In genomic region chr10:95237376-95238170, GRCh38 we compare ENCODE assay signal across 17 cellular contexts. TPM values are rescaled to one million over a fixed set of nuclear protein-coding genes. Genes with fewer than 3 reads are reported as not detected.
A peak's percentile ranks its signal among the peaks of the same experiment; 100 is the strongest.
DNase-seq lines count a peak whose midpoint lies in the region; ATAC-seq, FAIRE-seq and TF ChIP-seq lines count a peak whose summit lies in the region.
"Had no signal": no experiment of that assay in that cellular context is flagged by ENCODE, and none has a peak within 500 bp of the region (broad histone marks: within the 10 kb centered on the region; RNA-seq: fewer than 3 reads in every experiment).

No MANE protein-coding gene starts in this region.

- H3K56ac ChIP-seq in H1 (replicated peaks; ENCODE audit: insufficient read length, low read depth, low read length) = no peak overlapping the region

- H2BK15ac ChIP-seq in H1 (ENCODE audit: low read length) = no peak overlapping the region

- H4K20me1 ChIP-seq in PC-9 (ENCODE audit: insufficient read depth) = no peaks in the 10 kb centered on the region
- H4K20me1 ChIP-seq in H1 (replicated peaks in 1 of 2; ENCODE audit: control insufficient read depth in 1 of 2, insufficient read depth in 2 of 2, low read length in 2 of 2) = no peaks in the 10 kb centered on the region

- H4K8ac ChIP-seq in H1 (ENCODE audit: extremely low read depth, insufficient read depth, low read length) = no peak overlapping the region

- no peak for ATAC-seq in CD4-positive, alpha-beta T cell (ENCODE audit: poor library complexity)

- H3K27me3 Mint-ChIP-seq in MCF 10A (ENCODE audit: insufficient read depth, unreplicated experiment) = no peaks in the 10 kb centered on the region
- no peaks in the 10 kb centered on the region for H3K27me3 Mint-ChIP-seq in CD4-positive, alpha-beta T cell

- H3K36me3 ChIP-seq in breast epithelium (no peaks in the 10 kb centered on the region), PC-9 (ENCODE audit: low read depth) (peaks cover 16% of the 10 kb centered on the region), H1 (ENCODE audit: control insufficient read depth in 2 of 4, insufficient read depth in 4 of 4, low read length in 3 of 4) (peaks cover 7 to 60% (median 31%) of the 10 kb centered on the region in 4 experiments; a peak in 6 of 8 replicates), testis (ENCODE audit: low read depth, missing control alignments) (no peaks in the 10 kb centered on the region)

- FAIRE-seq in H1 (lab: Jason Lieb, UNC) (no peak), urothelium cell line (lab: Jason Lieb, UNC) (peak; percentile 70)

- H3K4me1 ChIP-seq in breast epithelium (no peaks in the 10 kb centered on the region), PC-9 (replicated peaks; ENCODE audit: insufficient read depth) (peaks cover 39% of the 10 kb centered on the region), H1 (replicated peaks in 1 of 4; ENCODE audit: control insufficient read depth in 3 of 4, insufficient read depth in 4 of 4, low read length in 3 of 4) (peaks cover 0 to 3% (median 1%) of the 10 kb centered on the region in 4 experiments; a peak in 2 of 7 replicates), testis (no peaks in the 10 kb centered on the region)
- H3K4me1 ChIP-seq: HAP-1 had no signal

- H3K79me1 ChIP-seq in H1 (ENCODE audit: low read depth, low read length) = no peaks in the 10 kb centered on the region; the same call in 1 of the 2 replicates

- H4K91ac ChIP-seq in H1 (replicated peaks; ENCODE audit: insufficient read length, low read length) = peak overlapping the region; percentile 39

- H2BK120ac ChIP-seq in H1 (replicated peaks; ENCODE audit: low read depth, low read length) = peak overlapping the region; percentile 33

- no peak for DNase-seq in MCF 10A (ENCODE audit: unreplicated experiment)
- DNase-seq in breast epithelium (ENCODE audit: low spot score in 2 of 2) = no peak
- peak in 1 of 2 experiments; percentile 53 for DNase-seq in PC-9
- DNase-seq in H1 (ENCODE audit: low read depth in 1 of 2, low spot score in 2 of 2) = no peak
- DNase-seq in urothelium cell line (ENCODE audit: low spot score) = no peak
- no peak for DNase-seq in testis
- no peak for DNase-seq in effector CD4-positive, alpha-beta T cell
- DNase-seq in CD4-positive, alpha-beta T cell = no peak
- DNase-seq: AML-193, mesendoderm, NCI-H1436 treated with DMSO at 0.1 percent for 48 hours, NCI-H82, posterior cingulate gyrus, SK-N-SH had no signal

- H2BK12ac ChIP-seq in H1 (ENCODE audit: low read depth, low read length) = peak overlapping the region; percentile 21; the same call in 1 of the 2 replicates

- BruUV-seq in MCF 10A (replicated peaks; lab: Mats Ljungman, UMichigan) (TSS peak; percentile 91), PC-9 (replicated peaks; lab: Mats Ljungman, UMichigan) (no TSS peak)

- no peak for TF ChIP-seq CTCF in MCF 10A (IDR thresholded peaks at IDR 0.05; ENCODE audit: unreplicated experiment)
- TF ChIP-seq CTCF in breast epithelium (IDR thresholded peaks at IDR 0.05) = no peak
- no peak for TF ChIP-seq CTCF in PC-9 (conservative IDR thresholded peaks at IDR 0.05)
- no peak for TF ChIP-seq CTCF in H1 (IDR thresholded peaks at IDR 0.05; ENCODE audit: control extremely low read depth in 1 of 3, insufficient read depth in 1 of 3, low read depth in 1 of 3, low read length in 3 of 3)
- TF ChIP-seq CTCF in testis (IDR thresholded peaks at IDR 0.05) = no peak
- no peak for TF ChIP-seq CTCF in CD4-positive, alpha-beta T cell (IDR thresholded peaks at IDR 0.05)

- H3K9me3 ChIP-seq in breast epithelium (no peaks in the 10 kb centered on the region), PC-9 (ENCODE audit: insufficient read depth, low read depth) (no peaks in the 10 kb centered on the region; the same call in 1 of the 2 replicates), H1 (ENCODE audit: insufficient read depth in 2 of 2, low read depth in 1 of 2, low read length in 1 of 2) (peaks cover 0 to 3% of the 10 kb centered on the region in 2 experiments; a peak in 1 of 4 replicates), testis (no peaks in the 10 kb centered on the region)
- no peaks in the 10 kb centered on the region for H3K9me3 ChIP-seq in CD4-positive, alpha-beta T cell (ENCODE audit: control insufficient read depth, low read length)
- H3K9me3 ChIP-seq: HAP-1, SK-N-SH had no signal

- no peak overlapping the region for H3K4ac ChIP-seq in H1 (replicated peaks; ENCODE audit: insufficient read length, low read depth, low read length)

- no peak for TF ChIP-seq RAD21 in H1 (IDR thresholded peaks at IDR 0.05 in 1 of 2, conservative IDR thresholded peaks at IDR 0.05 in 1 of 2; ENCODE audit: low read depth in 2 of 2, low read length in 2 of 2)

- H4K5ac ChIP-seq in H1 (ENCODE audit: insufficient read length, low read depth, low read length) = no peak overlapping the region

- CTCF ChIA-PET in MCF 10A (lab: Yijun Ruan, JAX) = interaction anchor here (0.5 to 18.9 kb wide), 10 partner anchors 9 to 609 kb away, joined by 3 to 713 read pairs (median 5); partner anchors contain the start of gene TCTN3
- CTCF ChIA-PET in PC-9 (lab: Charles Lee) = interaction anchor here (0.6 kb wide), 2 partner anchors 28 to 29 kb away, joined by 3 to 4 read pairs; no protein-coding TSS in a partner anchor
- CTCF ChIA-PET in H1 (lab: Charles Lee; ENCODE audit: partially characterized antibody) = interaction anchor here (0.6 to 16.4 kb wide), 10 partner anchors 9 to 137 kb away, joined by 3 to 363 read pairs (median 4); no protein-coding TSS in a partner anchor
- CTCF ChIA-PET in CD4-positive, alpha-beta T cell (lab: Charles Lee) = no interaction called here

- H3K18ac ChIP-seq in H1 (ENCODE audit: extremely low read depth, low read length) = no peak overlapping the region

- peaks cover 59% of the 10 kb centered on the region for H3K36me3 Mint-ChIP-seq in MCF 10A (ENCODE audit: insufficient read depth, unreplicated experiment)
- no peaks in the 10 kb centered on the region for H3K36me3 Mint-ChIP-seq in CD4-positive, alpha-beta T cell (ENCODE audit: low read depth)

- H3K23ac ChIP-seq in H1 (ENCODE audit: insufficient read length) = no peak overlapping the region

- no peaks in the 10 kb centered on the region for H3K79me2 ChIP-seq in PC-9 (ENCODE audit: low read depth)
- H3K79me2 ChIP-seq in H1 (ENCODE audit: control insufficient read depth in 1 of 2, insufficient read depth in 2 of 2, low read length in 2 of 2) = peaks cover 0 to 15% of the 10 kb centered on the region in 2 experiments; a peak in 1 of 4 replicates

- TF ChIP-seq POLR2A in breast epithelium (IDR thresholded peaks at IDR 0.05) = no peak
- TF ChIP-seq POLR2A in H1 (IDR thresholded peaks at IDR 0.05; ENCODE audit: control extremely low read depth in 1 of 2, low read depth in 2 of 2, low read length in 2 of 2) = no peak
- no peak for TF ChIP-seq POLR2A in testis (IDR thresholded peaks at IDR 0.05)

- H3K4me3 Mint-ChIP-seq in MCF 10A (ENCODE audit: unreplicated experiment) = no peak overlapping the region
- no peak overlapping the region for H3K4me3 Mint-ChIP-seq in CD4-positive, alpha-beta T cell

- no peak overlapping the region for H3K4me2 ChIP-seq in PC-9
- no peak overlapping the region for H3K4me2 ChIP-seq in H1 (ENCODE audit: insufficient read depth in 1 of 2, low read depth in 2 of 2, low read length in 2 of 2)

- no peak overlapping the region for H3K27ac Mint-ChIP-seq in MCF 10A (ENCODE audit: low read depth, unreplicated experiment)
- no peak overlapping the region for H3K27ac Mint-ChIP-seq in CD4-positive, alpha-beta T cell

- no peak overlapping the region for H2AFZ ChIP-seq in PC-9
- no peak overlapping the region for H2AFZ ChIP-seq in H1 (ENCODE audit: low read length)

- peak overlapping the region; percentile 36; the same call in 1 of the 2 replicates for H2BK5ac ChIP-seq in H1 (ENCODE audit: low read depth, low read length)

- H3K4me1 Mint-ChIP-seq in MCF 10A (ENCODE audit: insufficient read depth, unreplicated experiment) = peaks cover 13% of the 10 kb centered on the region
- H3K4me1 Mint-ChIP-seq in CD4-positive, alpha-beta T cell (ENCODE audit: low read depth) = no peaks in the 10 kb centered on the region

- no peaks in the 10 kb centered on the region for H3K27me3 ChIP-seq in breast epithelium
- H3K27me3 ChIP-seq in PC-9 (ENCODE audit: insufficient read depth, low read depth) = no peaks in the 10 kb centered on the region
- no peaks in the 10 kb centered on the region for H3K27me3 ChIP-seq in H1 (replicated peaks in 1 of 4; ENCODE audit: control insufficient read depth in 3 of 4, extremely low read depth in 1 of 4, insufficient read depth in 3 of 4, low read length in 3 of 4)
- no peaks in the 10 kb centered on the region for H3K27me3 ChIP-seq in testis
- no peaks in the 10 kb centered on the region for H3K27me3 ChIP-seq in CD4-positive, alpha-beta T cell (ENCODE audit: control insufficient read depth, insufficient read depth, low read length)
- H3K27me3 ChIP-seq: cardiac muscle cell had no signal

- H3F3A ChIP-seq in PC-9 (ENCODE audit: insufficient read depth, low read depth) = peaks cover 30% of the 10 kb centered on the region

- H3K9me2 ChIP-seq in PC-9 (ENCODE audit: insufficient read depth) = no peaks in the 10 kb centered on the region
- H3K9me2 ChIP-seq: SK-N-SH had no signal

- H2AK5ac ChIP-seq in H1 (ENCODE audit: low read depth, low read length) = 0 out of 2 replicates have a peak overlapping the region, but pooled peaks have one; percentile 1

- H3K14ac ChIP-seq in H1 (ENCODE audit: insufficient read length) = no peak overlapping the region

- WGBS in H1 (ENCODE audit: extremely low coverage in 1 of 2, insufficient coverage in 1 of 2, insufficient read length in 1 of 2, insufficient replicate concordance in 2 of 2, low coverage in 1 of 2, low lambda C conversion rate in 2 of 2, missing lambda C conversion rate in 1 of 2), 2 experiments = 90% methylated on average over 12 of the region's 12 CpGs; no CpG with 5 or more reads in 1 of the 2 experiments
- 88 to 89% methylated on average over 12 of the region's 12 CpGs for WGBS in testis, 2 donors

- no peak overlapping the region for H3K9ac ChIP-seq in H1 (replicated peaks in 1 of 4; ENCODE audit: extremely low read depth in 1 of 4, low read depth in 3 of 4, low read length in 3 of 4)
- H3K9ac ChIP-seq: SK-N-SH had no signal

- H2BK20ac ChIP-seq in H1 (ENCODE audit: low read length) = peak overlapping the region; percentile 16; the same call in 1 of the 2 replicates

- H3K4me3 ChIP-seq in breast epithelium (no peak overlapping the region), PC-9 (no peak overlapping the region), H1 (ENCODE audit: extremely low read depth in 1 of 4, insufficient read depth in 2 of 4, low read depth in 3 of 4, low read length in 4 of 4) (no peak overlapping the region), testis (no peak overlapping the region)
- H3K4me3 ChIP-seq: cardiac muscle cell, HAP-1 had no signal

- H3K9me3 Mint-ChIP-seq in MCF 10A (ENCODE audit: unreplicated experiment) = no peaks in the 10 kb centered on the region
- H3K9me3 Mint-ChIP-seq in CD4-positive, alpha-beta T cell = no peaks in the 10 kb centered on the region

- POLR2A ChIA-PET in MCF 10A (lab: Yijun Ruan, JAX) (no interaction called here), PC-9 (lab: Charles Lee; ENCODE audit: unreplicated experiment) (interaction anchor here (0.5 kb wide), 1 partner anchor 18 kb away, joined by 3 read pairs; no protein-coding TSS in a partner anchor), H1 (lab: Charles Lee; ENCODE audit: partially characterized antibody) (interaction anchor here (0.7 to 1.1 kb wide), 2 partner anchors 9 to 27 kb away, joined by 3 to 5 read pairs; no protein-coding TSS in a partner anchor)
- POLR2A ChIA-PET in CD4-positive, alpha-beta T cell (lab: Charles Lee) = no interaction called here

- no peak for TF ChIP-seq EP300 in H1 (IDR thresholded peaks at IDR 0.05; ENCODE audit: borderline replicate concordance in 1 of 2, low read depth in 2 of 2, low read length in 2 of 2)

- H3K23me2 ChIP-seq in H1 (ENCODE audit: low read depth, low read length) = no peaks in the 10 kb centered on the region

- intact Hi-C loops in MCF 10A (cut with micrococcal nuclease) = no loop called here
- intact Hi-C loops in breast epithelium (cut with DNase I; ENCODE audit: low total_unique reads) = no loop called here
- intact Hi-C loops in PC-9 (cut with micrococcal nuclease; ENCODE audit: unreplicated experiment) = loop anchor here (2.0 kb wide), 1 partner anchor 17 kb away; no protein-coding TSS in a partner anchor
- intact Hi-C loops in testis (cut with DNase I; ENCODE audit: low total_unique reads) = no loop called here
- intact Hi-C loops in CD4-positive, alpha-beta T cell (cut with DNase I, micrococcal nuclease) = no loop called here

- H3K27ac ChIP-seq in breast epithelium (no peak overlapping the region), PC-9 (peak overlapping the region; percentile 98), H1 (ENCODE audit: low read depth, low read length) (peak overlapping the region; percentile 27; the same call in 1 of the 2 replicates), testis (no peak overlapping the region)
- H3K27ac ChIP-seq in CD4-positive, alpha-beta T cell (ENCODE audit: low read depth, low read length) = no peak overlapping the region
- H3K27ac ChIP-seq: cardiac muscle cell had no signal

RNA-seq across cellular contexts. Expression of gene ACSM6, which starts 43.5 kb away (rescaled TPM):
- total RNA-seq in MCF 10A (2022) (not detected in 2 replicates), breast epithelium (under 1 TPM in 1 of 3 donors, not detected in 2; 0.66 TPM), PC-9 (2021) (not detected in 2 replicates), testis (not detected)
- 0.27 TPM in 1 of 2 replicates, not detected in the other for total RNA-seq in H1 (2021; fragmentation: NEBNext Ultra II Directional; extraction: Animal tissue kit (Norgen Biotek cat#: 25700))
- polyA plus RNA-seq in H1 (2011; rRNA removed) (0.30 and 0.33 TPM in 2 replicates), testis (ENCODE audit: insufficient read depth, low read depth, low replicate concordance) (not detected)
- polyA plus RNA-seq in H1 (2011; cell fraction: cytosol; rRNA removed) = 0.28 TPM
- 0.34 TPM for polyA plus RNA-seq in H1 (2011; cell fraction: nucleus; rRNA removed)
- polyA plus RNA-seq in H1 (2012, experiment 1 of 2) = 0.11 to 0.14 TPM (median 0.13 TPM) in 3 of 4 replicates, not detected in the other
- not detected for polyA plus RNA-seq in H1 (2012, experiment 2 of 2)
- 0.20 TPM for polyA plus RNA-seq in H1 (2013, experiment 1 of 2)
- polyA plus RNA-seq in H1 (2013, experiment 2 of 2) = 0.18 TPM
- 0.41 TPM in 1 of 2 replicates, not detected in the other for polyA minus RNA-seq in H1 (2011; rRNA and poly(A)+ RNA removed)
- polyA minus RNA-seq in H1 (2011; cell fraction: cytosol; rRNA and poly(A)+ RNA removed) = not detected
- polyA minus RNA-seq in H1 (2011; cell fraction: nucleus; rRNA and poly(A)+ RNA removed) = not detected
- total RNA-seq in CD4-positive, alpha-beta T cell = not detected
- total RNA-seq: cardiac muscle cell had no signal
- polyA plus RNA-seq: esophagus, SK-N-SH had no signal

RNA-seq across cellular contexts. Expression of gene PDLIM1, which starts 53.2 kb away (rescaled TPM):
- 74.6 and 98.1 TPM in 2 replicates for total RNA-seq in MCF 10A (2022)
- 100 to 1,000 TPM in 1 of 3 donors, 10 to 100 TPM in 2; 80.8 to 143 (median 87.7) TPM for total RNA-seq in breast epithelium
- 202 and 215 TPM in 2 replicates for total RNA-seq in PC-9 (2021)
- 245 and 264 TPM in 2 replicates for total RNA-seq in H1 (2021; fragmentation: NEBNext Ultra II Directional; extraction: Animal tissue kit (Norgen Biotek cat#: 25700))
- polyA plus RNA-seq in H1 (2011; rRNA removed) = 169 and 199 TPM in 2 replicates
- 145 TPM for polyA plus RNA-seq in H1 (2011; cell fraction: cytosol; rRNA removed)
- polyA plus RNA-seq in H1 (2011; cell fraction: nucleus; rRNA removed) = 149 TPM
- polyA plus RNA-seq in H1 (2012, experiment 1 of 2) = 232 to 293 TPM (median 265 TPM) in 4 replicates
- 278 TPM for polyA plus RNA-seq in H1 (2012, experiment 2 of 2)
- polyA plus RNA-seq in H1 (2013, experiment 1 of 2) = 242 TPM
- polyA plus RNA-seq in H1 (2013, experiment 2 of 2) = 244 TPM
- 142 and 150 TPM in 2 replicates for polyA minus RNA-seq in H1 (2011; rRNA and poly(A)+ RNA removed)
- 109 TPM for polyA minus RNA-seq in H1 (2011; cell fraction: cytosol; rRNA and poly(A)+ RNA removed)
- polyA minus RNA-seq in H1 (2011; cell fraction: nucleus; rRNA and poly(A)+ RNA removed) = 70.1 TPM
- 10 to 100 TPM; 14.9 to 23.5 TPM for total RNA-seq in testis
- 64.3 TPM for polyA plus RNA-seq in testis (ENCODE audit: insufficient read depth, low read depth, low replicate concordance)
- under 1 TPM; 0.41 to 0.75 TPM for total RNA-seq in CD4-positive, alpha-beta T cell

Comparison
In these comparisons a context has a peak if more than half of its experiments do, and no peak if none do; other contexts are left out.
1. H3K27ac ChIP-seq: peak in PC-9 (single experiment) and H1 (single experiment); none in breast epithelium (0 of 2), testis (0 of 2) and CD4-positive, alpha-beta T cell (single experiment).
2. RNA of gene PDLIM1, which starts 53.2 kb away (total RNA-seq): 245 to 264 TPM in H1, 202 to 215 TPM in PC-9, 74.6 to 98.1 TPM in MCF 10A, 80.8 to 143 TPM in breast epithelium and 14.9 to 23.5 TPM in testis; 0.41 to 0.75 TPM in CD4-positive, alpha-beta T cell; every median in the first group is over 4 times any median in the second.
3. POLR2A ChIA-PET loops: an anchor here in PC-9 (0.5 kb wide) and H1 (0.7 to 1.1 kb wide); none called in MCF 10A and CD4-positive, alpha-beta T cell.